Comparison of ENCODE assay signal across 8 cellular contexts in the genomic region with DNA sequence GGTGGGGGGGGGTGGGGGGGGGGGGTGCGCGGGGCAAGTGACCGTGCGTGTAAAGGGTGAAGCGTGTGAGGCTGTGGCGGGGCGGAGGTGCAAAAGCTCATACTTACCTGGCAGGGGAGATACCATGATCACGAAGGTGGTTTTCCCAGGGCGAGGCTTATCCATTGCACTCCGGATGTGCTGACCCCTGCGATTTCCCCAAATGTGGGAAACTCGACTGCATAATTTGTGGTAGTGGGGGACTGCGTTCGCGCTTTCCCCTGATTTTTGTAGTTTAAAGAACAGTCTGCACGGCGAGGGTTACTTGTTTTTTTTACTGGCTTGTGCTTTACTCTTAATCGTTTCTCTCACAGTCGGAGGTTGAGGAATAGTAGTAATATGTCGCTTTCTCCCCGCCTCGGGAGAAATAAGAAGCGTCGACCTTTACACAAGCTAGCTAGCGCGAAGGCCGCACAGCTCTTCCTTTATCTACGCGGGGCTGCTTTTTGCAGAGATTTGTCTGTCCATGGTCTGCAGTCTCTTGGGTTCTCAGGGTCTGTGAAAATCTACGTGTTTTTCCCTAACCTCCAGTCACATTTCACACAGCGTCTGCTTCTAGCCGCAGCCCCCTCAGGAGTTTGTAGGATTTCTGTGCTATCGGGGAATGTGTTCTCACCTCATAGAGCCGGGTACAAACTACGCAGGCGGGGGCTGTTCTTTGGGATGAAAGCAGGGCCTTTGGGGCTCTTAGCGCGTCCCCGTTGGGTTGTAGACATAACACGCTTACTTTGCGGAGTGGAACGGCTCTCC.
DNase-seq lines count a peak whose midpoint lies in the region; ATAC-seq, FAIRE-seq and TF ChIP-seq lines count a peak whose summit lies in the region.
"Not testable (repeated sequence)": the region's sequence is repeated elsewhere in the genome, so short reads cannot be mapped to it uniquely, and the experiment has no call there.

No MANE protein-coding gene starts in this region.

- not testable (repeated sequence) for H3K4ac ChIP-seq in H1 (replicated peaks; ENCODE audit: insufficient read length, low read depth, low read length)

- H4K5ac ChIP-seq in H1 (ENCODE audit: insufficient read length, low read depth, low read length) = peak overlapping the region; percentile 55

- H3K27me3 ChIP-seq in H1 (replicated peaks in 1 of 4; ENCODE audit: control insufficient read depth in 3 of 4, extremely low read depth in 1 of 4, insufficient read depth in 3 of 4, low read length in 3 of 4) = not testable (repeated sequence)

- H3K56ac ChIP-seq in H1 (replicated peaks; ENCODE audit: insufficient read length, low read depth, low read length) = not testable (repeated sequence)

- peak overlapping the region; percentile 38 to 53 (median 46); a peak in 6 of 7 replicates for H3K9ac ChIP-seq in H1 (replicated peaks in 1 of 4; ENCODE audit: extremely low read depth in 1 of 4, low read depth in 3 of 4, low read length in 3 of 4)

- DNase-seq in COLO829 (ENCODE audit: low spot score) (peak; percentile 90), HT-29 (ENCODE audit: low spot score) (peak; percentile 98), NOMO-1 (lab: John Stamatoyannopoulos, UW; ENCODE audit: unreplicated experiment in 2 of 2) (peak; percentile 89 to 96), H1 (ENCODE audit: low read depth in 1 of 2, low spot score in 2 of 2) (peak; percentile 77 to 78)
- peak; percentile 35 to 53 for DNase-seq in activated CD8-positive, alpha-beta memory T cell treated with anti-CD3 and anti-CD28 coated beads for 4 hours (ENCODE audit: low read depth in 2 of 2)
- peak; percentile 38 for DNase-seq in stimulated activated CD8-positive, alpha-beta memory T cell treated with anti-CD3 and anti-CD28 coated beads, Interleukin-12 subunit alpha, Interleukin-12 subunit beta, amount 100 ng/mL, for 4 hours (ENCODE audit: low read depth)

- not testable (repeated sequence) for H3K79me1 ChIP-seq in H1 (ENCODE audit: low read depth, low read length)

- peak overlapping the region; percentile 36; the same call in 1 of the 2 replicates for H3K18ac ChIP-seq in H1 (ENCODE audit: extremely low read depth, low read length)

- not testable (repeated sequence) for H3K9me3 ChIP-seq in H1 (ENCODE audit: insufficient read depth in 2 of 2, low read depth in 1 of 2, low read length in 1 of 2); mesodermal cell (ENCODE audit: control insufficient read depth, low read length)

- peak; percentile 83 for ATAC-seq in GM21367 (IDR thresholded peaks at IDR 0.05; ENCODE audit: unreplicated experiment)

- peak overlapping the region; percentile 26 to 51 (median 34); a peak in 6 of 8 replicates for H3K4me3 ChIP-seq in H1 (ENCODE audit: extremely low read depth in 1 of 4, insufficient read depth in 2 of 4, low read depth in 3 of 4, low read length in 4 of 4)
- peak overlapping the region; percentile 5 for H3K4me3 ChIP-seq in mesodermal cell (ENCODE audit: extremely low read depth, insufficient read depth, low read length, poor library complexity, severe bottlenecking)

- H3K4me2 ChIP-seq in H1 (ENCODE audit: insufficient read depth in 1 of 2, low read depth in 2 of 2, low read length in 2 of 2) = peak overlapping the region; percentile 60 to 88

- TF ChIP-seq RAD21 in H1 (IDR thresholded peaks at IDR 0.05 in 1 of 2, conservative IDR thresholded peaks at IDR 0.05 in 1 of 2; ENCODE audit: low read depth in 2 of 2, low read length in 2 of 2) = not testable (repeated sequence)

- H2BK120ac ChIP-seq in H1 (replicated peaks; ENCODE audit: low read depth, low read length) = not testable (repeated sequence)

- not testable (repeated sequence) for H3K79me2 ChIP-seq in H1 (ENCODE audit: control insufficient read depth in 1 of 2, insufficient read depth in 2 of 2, low read length in 2 of 2)

- not testable (repeated sequence) for H3K23me2 ChIP-seq in H1 (ENCODE audit: low read depth, low read length)

- not testable (repeated sequence) for H2BK15ac ChIP-seq in H1 (ENCODE audit: low read length)

- not testable (repeated sequence) for H2BK20ac ChIP-seq in H1 (ENCODE audit: low read length)

- POLR2A ChIA-PET in H1 (lab: Charles Lee; ENCODE audit: partially characterized antibody) = interaction anchor here (1.5 to 2.1 kb wide), 2 partner anchors 10 to 708 kb away, joined by 7 to 29 read pairs; no protein-coding TSS in a partner anchor

- not testable (repeated sequence) for H2AFZ ChIP-seq in H1 (ENCODE audit: low read length)

- H3K14ac ChIP-seq in H1 (ENCODE audit: insufficient read length) = not testable (repeated sequence)

- 0 out of 3 replicates have a peak, but pooled peaks of 1 of the 2 experiments have one; percentile 32 for TF ChIP-seq EP300 in H1 (IDR thresholded peaks at IDR 0.05; ENCODE audit: borderline replicate concordance in 1 of 2, low read depth in 2 of 2, low read length in 2 of 2)

- not testable (repeated sequence) for H4K8ac ChIP-seq in H1 (ENCODE audit: extremely low read depth, insufficient read depth, low read length)

- 0 out of 2 replicates have a peak overlapping the region, but pooled peaks have one; percentile 56 for H3K27ac ChIP-seq in H1 (ENCODE audit: low read depth, low read length)
- peak overlapping the region; percentile 72 for H3K27ac ChIP-seq in mesodermal cell (ENCODE audit: low read depth, low read length, severe bottlenecking)

- whole genome bisulfite sequencing in H1 (ENCODE audit: extremely low coverage in 1 of 2, insufficient coverage in 1 of 2, insufficient read length in 1 of 2, insufficient replicate concordance in 2 of 2, low coverage in 1 of 2, low lambda C conversion rate in 2 of 2, missing lambda C conversion rate in 1 of 2), 2 experiments = 2% methylated on average over 34 of the region's 42 CpGs; no CpG with 5 or more reads in 1 of the 2 experiments
- 0% methylated on average over 13 to 17 of the region's 42 CpGs for WGBS in mesodermal cell (ENCODE audit: insufficient coverage in 2 of 2), 2 experiments

- not testable (repeated sequence) for H4K20me1 ChIP-seq in H1 (replicated peaks in 1 of 2; ENCODE audit: control insufficient read depth in 1 of 2, insufficient read depth in 2 of 2, low read length in 2 of 2)

- not testable (repeated sequence) for H4K91ac ChIP-seq in H1 (replicated peaks; ENCODE audit: insufficient read length, low read length)

- TF ChIP-seq CTCF in H1 (IDR thresholded peaks at IDR 0.05; ENCODE audit: control extremely low read depth in 1 of 3, insufficient read depth in 1 of 3, low read depth in 1 of 3, low read length in 3 of 3) = not testable (repeated sequence)

- H3K4me1 ChIP-seq in H1 (replicated peaks in 1 of 4; ENCODE audit: control insufficient read depth in 3 of 4, insufficient read depth in 4 of 4, low read length in 3 of 4); mesodermal cell (ENCODE audit: control insufficient read depth, insufficient read depth, low read length, poor library complexity, severe bottlenecking): not testable (repeated sequence)

- not testable (repeated sequence) for H3K23ac ChIP-seq in H1 (ENCODE audit: insufficient read length)

- H2AK5ac ChIP-seq in H1 (ENCODE audit: low read depth, low read length) = not testable (repeated sequence)

- CTCF ChIA-PET in H1 (lab: Charles Lee; ENCODE audit: partially characterized antibody) = not testable (repeated sequence)

- H2BK5ac ChIP-seq in H1 (ENCODE audit: low read depth, low read length) = not testable (repeated sequence)

- not testable (repeated sequence) for H3K36me3 ChIP-seq in H1 (ENCODE audit: control insufficient read depth in 2 of 4, insufficient read depth in 4 of 4, low read length in 3 of 4); mesodermal cell (ENCODE audit: control insufficient read depth, insufficient read depth, low read length)

- FAIRE-seq in H1 (lab: Jason Lieb, UNC) = not testable (repeated sequence)

- TF ChIP-seq POLR2A in H1 (IDR thresholded peaks at IDR 0.05; ENCODE audit: control extremely low read depth in 1 of 2, low read depth in 2 of 2, low read length in 2 of 2) = peak; percentile 94 to 96

- not testable (repeated sequence) for H2BK12ac ChIP-seq in H1 (ENCODE audit: low read depth, low read length)

TF ChIP-seq in H1, 55 proteins besides CTCF, POLR2A, EP300 and RAD21 (continues in another document):
- TF ChIP-seq GTF2F1 (IDR thresholded peaks at IDR 0.05; ENCODE audit: borderline replicate concordance, low read depth, low read length) (0 out of 2 replicates have a peak, but pooled peaks have one; percentile 78), TBP (IDR thresholded peaks at IDR 0.05; ENCODE audit: low read depth, low read length) (peak; percentile 70), SP1 (IDR thresholded peaks at IDR 0.05; ENCODE audit: low read depth, low read length) (peak; percentile 51; the same call in 1 of the 2 replicates), TAF7 (optimal IDR thresholded peaks at IDR 0.05; ENCODE audit: borderline replicate concordance, low read depth, low read length) (peak; percentile 97), POLR2AphosphoS5 (IDR thresholded peaks at IDR 0.05; ENCODE audit: low read depth, low read length) (peak; percentile 91), SIN3A (conservative IDR thresholded peaks at IDR 0.05 in 1 of 2, IDR thresholded peaks at IDR 0.05 in 1 of 2; ENCODE audit: low read depth in 1 of 2, low read length in 2 of 2) (0 out of 4 replicates have a peak, but pooled peaks of 1 of the 2 experiments have one; percentile 58), TAF1 (IDR thresholded peaks at IDR 0.05; ENCODE audit: low read depth, low read length) (peak; percentile 43; the same call in 1 of the 2 replicates)
- TF ChIP-seq, protein P1, sequence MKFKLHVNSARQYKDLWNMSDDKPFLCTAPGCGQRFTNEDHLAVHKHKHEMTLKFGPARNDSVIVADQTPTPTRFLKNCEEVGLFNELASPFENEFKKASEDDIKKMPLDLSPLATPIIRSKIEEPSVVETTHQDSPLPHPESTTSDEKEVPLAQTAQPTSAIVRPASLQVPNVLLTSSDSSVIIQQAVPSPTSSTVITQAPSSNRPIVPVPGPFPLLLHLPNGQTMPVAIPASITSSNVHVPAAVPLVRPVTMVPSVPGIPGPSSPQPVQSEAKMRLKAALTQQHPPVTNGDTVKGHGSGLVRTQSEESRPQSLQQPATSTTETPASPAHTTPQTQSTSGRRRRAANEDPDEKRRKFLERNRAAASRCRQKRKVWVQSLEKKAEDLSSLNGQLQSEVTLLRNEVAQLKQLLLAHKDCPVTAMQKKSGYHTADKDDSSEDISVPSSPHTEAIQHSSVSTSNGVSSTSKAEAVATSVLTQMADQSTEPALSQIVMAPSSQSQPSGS (IDR thresholded peaks at IDR 0.05; ENCODE audit: low read length) = peak; percentile 83

Comparison
In these comparisons a context has a peak if more than half of its experiments do, and no peak if none do; other contexts are left out.
1. Peak in every context shown above with its lines: DNase-seq, ATAC-seq, H3K4me3 ChIP-seq and H3K27ac ChIP-seq.
2. DNase-seq: peak in every context shown above with its lines; median percentile 98 in HT-29; 92 in NOMO-1; 90 in COLO829; 78 in H1; 44 in activated CD8-positive, alpha-beta memory T cell treated with anti-CD3 and anti-CD28 coated beads for 4 hours; 38 in stimulated activated CD8-positive, alpha-beta memory T cell treated with anti-CD3 and anti-CD28 coated beads, Interleukin-12 subunit alpha, Interleukin-12 subunit beta, amount 100 ng/mL, for 4 hours.